In the genomic region with DNA sequence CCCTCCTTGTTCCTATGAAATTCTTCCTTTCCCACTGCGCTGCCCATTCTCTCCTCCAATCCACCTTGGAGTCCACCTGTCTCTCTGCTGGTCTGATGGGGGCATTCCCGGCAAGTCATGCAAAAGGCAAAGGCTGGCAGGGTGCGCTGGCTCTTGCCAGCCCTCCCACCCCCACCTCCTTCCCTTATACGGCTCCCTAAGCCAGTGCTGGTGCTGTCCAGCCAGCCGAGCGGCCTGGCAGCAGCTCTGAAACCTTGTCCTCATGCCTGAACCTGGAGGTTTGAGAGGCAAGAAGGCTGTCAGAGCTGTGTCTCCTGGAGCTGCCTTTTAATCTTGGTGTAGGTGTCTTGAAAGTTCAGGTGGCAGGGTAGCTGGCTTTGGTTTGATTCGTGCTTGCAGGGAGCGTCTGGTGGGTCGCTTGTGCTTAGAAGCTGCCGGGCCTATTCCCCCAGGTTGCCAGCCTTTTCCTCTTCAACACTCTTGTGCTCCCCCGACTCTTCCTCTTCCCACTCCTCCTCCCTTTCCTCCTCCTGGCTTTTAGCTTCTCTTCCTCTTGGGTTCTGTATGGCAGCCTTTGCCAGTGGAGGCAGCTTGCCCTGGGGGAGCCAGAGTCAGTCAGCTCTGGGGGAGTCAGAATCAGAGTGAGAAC, we compare ENCODE assay signal across 9 cellular contexts. TPM values are rescaled to one million over a fixed set of nuclear protein-coding genes. Genes with fewer than 3 reads are reported as not detected.
A peak's percentile ranks its signal among the peaks of the same experiment; 100 is the strongest.
DNase-seq lines count a peak whose midpoint lies in the region; ATAC-seq, FAIRE-seq and TF ChIP-seq lines count a peak whose summit lies in the region.
"Had no signal": no experiment of that assay in that cellular context is flagged by ENCODE, and none has a peak within 500 bp of the region (broad histone marks: within the 10 kb centered on the region; RNA-seq: fewer than 3 reads in every experiment).

No MANE protein-coding gene starts in this region.

- POLR2A ChIA-PET in CD4-positive, alpha-beta T cell (lab: Charles Lee): interaction anchor here (0.5 to 1.5 kb wide), 2 partner anchors 76 to 719 kb away, joined by 3 read pairs; partner anchors contain the start of genes C18orf32 and MBD1
- POLR2A ChIA-PET in H1 (lab: Charles Lee; ENCODE audit: partially characterized antibody): interaction anchor here (0.6 to 1.3 kb wide), 2 partner anchors 27 to 32 kb away, joined by 3 to 7 read pairs; no protein-coding TSS in a partner anchor

- H3K4me2 ChIP-seq in OCI-LY1 (ENCODE audit: low read length): peak overlapping the region; percentile 92
- peak overlapping the region; percentile 91 to 94 for H3K4me2 ChIP-seq in H1 (ENCODE audit: insufficient read depth in 1 of 2, low read depth in 2 of 2, low read length in 2 of 2)

- 28% methylated on average over 10 of the region's 11 CpGs; no CpG with 5 or more reads in 1 of the 2 experiments for WGBS in H1 (ENCODE audit: extremely low coverage in 1 of 2, insufficient coverage in 1 of 2, insufficient read length in 1 of 2, insufficient replicate concordance in 2 of 2, low coverage in 1 of 2, low lambda C conversion rate in 2 of 2, missing lambda C conversion rate in 1 of 2), 2 experiments

- FAIRE-seq in H1 (lab: Jason Lieb, UNC): no peak

- H3K4ac ChIP-seq in H1 (replicated peaks; ENCODE audit: insufficient read length, low read depth, low read length): no peak overlapping the region

- H2AFZ ChIP-seq in OCI-LY1 (ENCODE audit: low read length) (no peak overlapping the region), H1 (ENCODE audit: low read length) (no peak overlapping the region)

- H3K9ac ChIP-seq in OCI-LY1 (ENCODE audit: low read length) (peak overlapping the region; percentile 74), H1 (replicated peaks in 1 of 4; ENCODE audit: extremely low read depth in 1 of 4, low read depth in 3 of 4, low read length in 3 of 4) (peak overlapping the region in 1 of 4 experiments; percentile 47; a peak in 2 of 7 replicates)

- no peak overlapping the region for H3K27ac ChIP-seq in CD4-positive, alpha-beta T cell (ENCODE audit: low read depth, low read length)
- H3K27ac ChIP-seq in OCI-LY1 (ENCODE audit: low read depth, low read length, poor library complexity, severe bottlenecking) (peak overlapping the region; percentile 63), H1 (ENCODE audit: low read depth, low read length) (no peak overlapping the region), ascending aorta (no peak overlapping the region)

- H3K9me2 ChIP-seq in OCI-LY1 (ENCODE audit: low read depth, low read length): no peaks in the 10 kb centered on the region

- no peaks in the 10 kb centered on the region for H4K20me1 ChIP-seq in OCI-LY1 (ENCODE audit: insufficient read depth, low read length)
- peaks cover 5 to 11% of the 10 kb centered on the region in 2 experiments for H4K20me1 ChIP-seq in H1 (replicated peaks in 1 of 2; ENCODE audit: control insufficient read depth in 1 of 2, insufficient read depth in 2 of 2, low read length in 2 of 2)

- no peak overlapping the region for H2AK5ac ChIP-seq in H1 (ENCODE audit: low read depth, low read length)

- TF ChIP-seq RAD21 in H1 (IDR thresholded peaks at IDR 0.05 in 1 of 2, conservative IDR thresholded peaks at IDR 0.05 in 1 of 2; ENCODE audit: low read depth in 2 of 2, low read length in 2 of 2): no peak

- no peaks in the 10 kb centered on the region; the same call in 1 of the 2 replicates for H3F3A ChIP-seq in OCI-LY1 (ENCODE audit: insufficient read depth, low read length)

- H3K79me2 ChIP-seq in OCI-LY1 (ENCODE audit: insufficient read depth, low read length) (peaks cover 22% of the 10 kb centered on the region), H1 (ENCODE audit: control insufficient read depth in 1 of 2, insufficient read depth in 2 of 2, low read length in 2 of 2) (peaks cover 0 to 12% of the 10 kb centered on the region in 2 experiments; a peak in 2 of 4 replicates)

- no peak overlapping the region for H3K56ac ChIP-seq in H1 (replicated peaks; ENCODE audit: insufficient read length, low read depth, low read length)

- no peak for TF ChIP-seq CTCF in CD4-positive, alpha-beta T cell (IDR thresholded peaks at IDR 0.05)
- TF ChIP-seq CTCF in OCI-LY1 (IDR thresholded peaks at IDR 0.05; ENCODE audit: low read length) (no peak), H1 (IDR thresholded peaks at IDR 0.05; ENCODE audit: control extremely low read depth in 1 of 3, insufficient read depth in 1 of 3, low read depth in 1 of 3, low read length in 3 of 3) (no peak), mucosa of descending colon (IDR thresholded peaks at IDR 0.05) (no peak), ascending aorta (IDR thresholded peaks at IDR 0.05) (no peak)

- no peak overlapping the region for H4K91ac ChIP-seq in H1 (replicated peaks; ENCODE audit: insufficient read length, low read length)

- peak overlapping the region; percentile 9; the same call in 1 of the 2 replicates for H2BK12ac ChIP-seq in H1 (ENCODE audit: low read depth, low read length)

- no peaks in the 10 kb centered on the region for H3K36me3 Mint-ChIP-seq in CD4-positive, alpha-beta T cell (ENCODE audit: low read depth)

- peak overlapping the region; percentile 79 for H3K4me3 Mint-ChIP-seq in CD4-positive, alpha-beta T cell

- H3K23ac ChIP-seq in H1 (ENCODE audit: insufficient read length): no peak overlapping the region

- H3K27me3 Mint-ChIP-seq in CD4-positive, alpha-beta T cell: peaks cover 88% of the 10 kb centered on the region

- no peak overlapping the region for H4K5ac ChIP-seq in H1 (ENCODE audit: insufficient read length, low read depth, low read length)

- H3K9me3 ChIP-seq in CD4-positive, alpha-beta T cell (ENCODE audit: control insufficient read depth, low read length): no peaks in the 10 kb centered on the region
- H3K9me3 ChIP-seq in OCI-LY1 (ENCODE audit: low read length): no peaks in the 10 kb centered on the region
- peaks cover 0 to 8% of the 10 kb centered on the region in 2 experiments; a peak in 2 of 4 replicates for H3K9me3 ChIP-seq in H1 (ENCODE audit: insufficient read depth in 2 of 2, low read depth in 1 of 2, low read length in 1 of 2)
- H3K9me3 ChIP-seq in mucosa of descending colon: no peaks in the 10 kb centered on the region
- no peaks in the 10 kb centered on the region for H3K9me3 ChIP-seq in ascending aorta

- no peaks in the 10 kb centered on the region for H3K9me3 Mint-ChIP-seq in CD4-positive, alpha-beta T cell

- in situ Hi-C loops in ACHN (cut with HindIII; ENCODE audit: low pct_ligation_motif_present, low pct_unique_long_range_greater_than_20kb, low sequenced_read_pairs): no loop called here

- no peak overlapping the region; the same call in 1 of the 2 replicates for H4K8ac ChIP-seq in H1 (ENCODE audit: extremely low read depth, insufficient read depth, low read length)

- DNase-seq in CD4-positive, alpha-beta T cell: no peak
- DNase-seq in H1 (ENCODE audit: low read depth in 1 of 2, low spot score in 2 of 2) (peak in 1 of 2 experiments; percentile 53), mucosa of descending colon (peak; percentile 33 to 60 (median 53)), ascending aorta (ENCODE audit: low spot score in 2 of 2) (no peak), putamen (ENCODE audit: low spot score) (no peak), ACHN (no peak)
- no peak for DNase-seq in stimulated activated CD4-positive, alpha-beta T cell treated with anti-CD3 and anti-CD28 coated beads, Interleukin-15, amount 100 ng/mL, for 24 hours

- peak overlapping the region; percentile 48 for H3K18ac ChIP-seq in H1 (ENCODE audit: extremely low read depth, low read length)

- peaks cover 31% of the 10 kb centered on the region for H3K4me1 Mint-ChIP-seq in CD4-positive, alpha-beta T cell (ENCODE audit: low read depth)

- H3K4me1 ChIP-seq in OCI-LY1 (ENCODE audit: insufficient read depth, low read length, severe bottlenecking) (peaks cover 43% of the 10 kb centered on the region), H1 (replicated peaks in 1 of 4; ENCODE audit: control insufficient read depth in 3 of 4, insufficient read depth in 4 of 4, low read length in 3 of 4) (peaks cover 4 to 6% (median 4%) of the 10 kb centered on the region in 4 experiments), mucosa of descending colon (ENCODE audit: low read depth) (peaks cover 25% of the 10 kb centered on the region), ascending aorta (peaks cover 0 to 19% of the 10 kb centered on the region in 2 donors)

- 0 out of 2 replicates have a peak overlapping the region, but pooled peaks have one; percentile 29 for H2BK15ac ChIP-seq in H1 (ENCODE audit: low read length)

- H2BK20ac ChIP-seq in H1 (ENCODE audit: low read length): no peak overlapping the region

- H3K79me1 ChIP-seq in H1 (ENCODE audit: low read depth, low read length): no peaks in the 10 kb centered on the region

- TF ChIP-seq EP300 in H1 (IDR thresholded peaks at IDR 0.05; ENCODE audit: borderline replicate concordance in 1 of 2, low read depth in 2 of 2, low read length in 2 of 2): no peak

- H2BK120ac ChIP-seq in H1 (replicated peaks; ENCODE audit: low read depth, low read length): no peak overlapping the region

- no peak overlapping the region for H2BK5ac ChIP-seq in H1 (ENCODE audit: low read depth, low read length)

- H3K4me3 ChIP-seq in OCI-LY1 (ENCODE audit: low read depth, low read length, poor library complexity, severe bottlenecking): peak overlapping the region; percentile 84
- H3K4me3 ChIP-seq in H1 (ENCODE audit: extremely low read depth in 1 of 4, insufficient read depth in 2 of 4, low read depth in 3 of 4, low read length in 4 of 4): peak overlapping the region; percentile 57 to 74 (median 62); a peak in 7 of 8 replicates
- H3K4me3 ChIP-seq in mucosa of descending colon: no peak overlapping the region
- H3K4me3 ChIP-seq in ascending aorta: no peak overlapping the region

- ATAC-seq in CD4-positive, alpha-beta T cell (ENCODE audit: poor library complexity): no peak
- peak; percentile 26 for ATAC-seq in mucosa of descending colon

- H3K14ac ChIP-seq in H1 (ENCODE audit: insufficient read length): no peak overlapping the region

- CTCF ChIA-PET in CD4-positive, alpha-beta T cell (lab: Charles Lee): interaction anchor here (0.6 kb wide), 1 partner anchor 20 kb away, joined by 3 read pairs; no protein-coding TSS in a partner anchor
- CTCF ChIA-PET in H1 (lab: Charles Lee; ENCODE audit: partially characterized antibody): interaction anchor here (0.5 to 1.2 kb wide), 5 partner anchors 21 to 286 kb away, joined by 3 to 5 read pairs (median 3); no protein-coding TSS in a partner anchor

- H3K23me2 ChIP-seq in H1 (ENCODE audit: low read depth, low read length): peaks cover 23% of the 10 kb centered on the region

- no peak overlapping the region for H3K27ac Mint-ChIP-seq in CD4-positive, alpha-beta T cell

- H3K36me3 ChIP-seq in OCI-LY1 (ENCODE audit: insufficient read depth, low read length): peaks cover 26% of the 10 kb centered on the region
- peaks cover 0 to 14% (median 4%) of the 10 kb centered on the region in 4 experiments; a peak in 2 of 8 replicates for H3K36me3 ChIP-seq in H1 (ENCODE audit: control insufficient read depth in 2 of 4, insufficient read depth in 4 of 4, low read length in 3 of 4)
- no peaks in the 10 kb centered on the region for H3K36me3 ChIP-seq in mucosa of descending colon (ENCODE audit: low read depth)
- no peaks in the 10 kb centered on the region for H3K36me3 ChIP-seq in ascending aorta

- no peak for TF ChIP-seq POLR2A in H1 (IDR thresholded peaks at IDR 0.05; ENCODE audit: control extremely low read depth in 1 of 2, low read depth in 2 of 2, low read length in 2 of 2)

- peaks cover 72% of the 10 kb centered on the region for H3K27me3 ChIP-seq in CD4-positive, alpha-beta T cell (ENCODE audit: control insufficient read depth, insufficient read depth, low read length)
- 0 out of 2 replicates have a peak, but pooled peaks cover 5% of the 10 kb centered on the region for H3K27me3 ChIP-seq in OCI-LY1 (ENCODE audit: insufficient read depth, low read length)
- H3K27me3 ChIP-seq in H1 (replicated peaks in 1 of 4; ENCODE audit: control insufficient read depth in 3 of 4, extremely low read depth in 1 of 4, insufficient read depth in 3 of 4, low read length in 3 of 4): peaks cover 0 to 27% (median 17%) of the 10 kb centered on the region in 4 experiments; a peak in 6 of 7 replicates
- peaks cover 3% of the 10 kb centered on the region for H3K27me3 ChIP-seq in ascending aorta

- intact Hi-C loops in CD4-positive, alpha-beta T cell (cut with DNase I, micrococcal nuclease): loop anchor here in 1 of 2 experiments (10.0 kb wide), 1 partner anchor 202 kb away; no protein-coding TSS in a partner anchor
- intact Hi-C loops in mucosa of descending colon (cut with DNase I, micrococcal nuclease): no loop called here
- intact Hi-C loops in ascending aorta (cut with DNase I): loop anchor here (5.0 kb wide), 1 partner anchor 295 kb away; no protein-coding TSS in a partner anchor

RNA-seq across cellular contexts. Expression of gene LIPG, which starts 0.7 kb away (rescaled TPM):
- total RNA-seq in CD4-positive, alpha-beta T cell: not detected
- total RNA-seq in H1 (2021; fragmentation: NEBNext Ultra II Directional; extraction: Animal tissue kit (Norgen Biotek cat#: 25700)): 9.8 and 11.8 TPM in 2 replicates
- polyA plus RNA-seq in H1 (2011; rRNA removed): 8.3 and 9.2 TPM in 2 replicates
- 9.2 TPM for polyA plus RNA-seq in H1 (2011; cell fraction: cytosol; rRNA removed)
- polyA plus RNA-seq in H1 (2011; cell fraction: nucleus; rRNA removed): 12.6 TPM
- polyA plus RNA-seq in H1 (2012, experiment 1 of 2): 9.5 to 11.9 TPM (median 9.9 TPM) in 4 replicates
- polyA plus RNA-seq in H1 (2012, experiment 2 of 2): 2.6 TPM
- 11.7 TPM for polyA plus RNA-seq in H1 (2013, experiment 1 of 2)
- polyA plus RNA-seq in H1 (2013, experiment 2 of 2): 13.4 TPM
- 21.1 and 36.4 TPM in 2 replicates for polyA minus RNA-seq in H1 (2011; rRNA and poly(A)+ RNA removed)
- 8.1 TPM for polyA minus RNA-seq in H1 (2011; cell fraction: cytosol; rRNA and poly(A)+ RNA removed)
- 14.5 TPM for polyA minus RNA-seq in H1 (2011; cell fraction: nucleus; rRNA and poly(A)+ RNA removed)
- total RNA-seq in mucosa of descending colon (10 to 100 TPM; 13.3 to 42.0 (median 13.8) TPM), ascending aorta (1.6 TPM)
- total RNA-seq: T-helper 1 cell treated with Interleukin-12 subunit alpha and Interleukin-12 subunit beta and Interleukin-4 antibody, amounts not matched to agents 30 ng/mL and 1 ng/mL, for 36 hours had no signal

Comparison
In these comparisons a context has a peak if more than half of its experiments do, and no peak if none do; other contexts are left out.
1. DNase-seq: peak in mucosa of descending colon (3 of 3); none in CD4-positive, alpha-beta T cell (0 of 10), ascending aorta (0 of 2), stimulated activated CD4-positive, alpha-beta T cell treated with anti-CD3 and anti-CD28 coated beads, Interleukin-15, amount 100 ng/mL, for 24 hours (single experiment), putamen (single experiment) and ACHN (single experiment).
2. H3K4me3 ChIP-seq: peak in OCI-LY1 (single experiment) and H1 (4 of 4); none in mucosa of descending colon (single experiment) and ascending aorta (0 of 2).